Comparison of ENCODE assay signal across 1 cellular context in genomic region chr3:12759693-12760565, GRCh38.
TF ChIP-seq lines count a peak whose summit lies in the region.

No MANE protein-coding gene starts in this region.

TF ChIP-seq in GM12878, 131 proteins besides CTCF, POLR2A, EP300 and RAD21:
- TF ChIP-seq TBL1XR1 (IDR thresholded peaks at IDR 0.05; ENCODE audit: low read depth, low read length) (no peak), IKZF1 (conservative IDR thresholded peaks at IDR 0.05) (0 out of 2 replicates have a peak, but pooled peaks have one; percentile 11), MEF2B (IDR thresholded peaks at IDR 0.05; ENCODE audit: partially characterized antibody, poor library complexity, severe bottlenecking) (peak; percentile 34), MYC (IDR thresholded peaks at IDR 0.05; ENCODE audit: insufficient read depth, insufficient read length, insufficient replicate concordance, low read length, severe bottlenecking) (no peak), ZNF274 (IDR thresholded peaks at IDR 0.05; ENCODE audit: insufficient read depth, insufficient read length) (no peak), ZBTB33 (IDR thresholded peaks at IDR 0.05) (no peak)
